1 cellular context compared by ENCODE assay signal in genomic region chr6:43916924-43917877, GRCh38.
TF ChIP-seq lines count a peak whose summit lies in the region.

No MANE protein-coding gene starts in this region.

TF ChIP-seq in HepG2, 621 proteins besides CTCF, POLR2A, EP300 and RAD21 (continued from another document and continues in another):
- TF ChIP-seq THAP8 (CRISPR knock-in tag; IDR thresholded peaks at IDR 0.05; ENCODE audit: borderline replicate concordance), result no peak; the same call in 1 of the 2 replicates
- peak; percentile 65; the same call in 1 of the 2 replicates for TF ChIP-seq ZBTB43 (CRISPR knock-in tag; conservative IDR thresholded peaks at IDR 0.05)
- TF ChIP-seq ZNF883 (CRISPR knock-in tag; IDR thresholded peaks at IDR 0.05; ENCODE audit: not compliant biosample characterization), result no peak
- no peak for TF ChIP-seq GTF3A (CRISPR knock-in tag; conservative IDR thresholded peaks at IDR 0.05)
- TF ChIP-seq THRA (CRISPR knock-in tag; IDR thresholded peaks at IDR 0.05; ENCODE audit: borderline replicate concordance), result peak; percentile 99
- TF ChIP-seq MLXIP (CRISPR knock-in tag; IDR thresholded peaks at IDR 0.05; ENCODE audit: borderline replicate concordance), result no peak
- peak; percentile 92 for TF ChIP-seq RARA (CRISPR knock-in tag; IDR thresholded peaks at IDR 0.05)
- TF ChIP-seq ZNF282 (IDR thresholded peaks at IDR 0.05; ENCODE audit: partially characterized antibody), result no peak
- TF ChIP-seq DRAP1 (CRISPR knock-in tag; IDR thresholded peaks at IDR 0.05), result peak; percentile 68
- no peak for TF ChIP-seq SMYD3 (CRISPR knock-in tag; IDR thresholded peaks at IDR 0.05)
- TF ChIP-seq ATF4 (CRISPR knock-in tag; IDR thresholded peaks at IDR 0.05), result peak in 1 of 2 experiments; percentile 84; a peak in 2 of 4 replicates
- TF ChIP-seq DZIP1 (CRISPR knock-in tag; IDR thresholded peaks at IDR 0.05), result no peak
- no peak for TF ChIP-seq ZKSCAN1 (IDR thresholded peaks at IDR 0.05; ENCODE audit: low read length)
- peak; percentile 75 for TF ChIP-seq ZNF503 (CRISPR knock-in tag; IDR thresholded peaks at IDR 0.05)
- TF ChIP-seq ZNF546 (CRISPR knock-in tag; conservative IDR thresholded peaks at IDR 0.05), result peak; percentile 69
- no peak for TF ChIP-seq ZNF652 (CRISPR knock-in tag; IDR thresholded peaks at IDR 0.05; ENCODE audit: borderline replicate concordance, low read depth)
- TF ChIP-seq IRF9 (CRISPR knock-in tag; IDR thresholded peaks at IDR 0.05; ENCODE audit: borderline replicate concordance), result peak; percentile 90; the same call in 1 of the 2 replicates
- TF ChIP-seq SRSF9 (IDR thresholded peaks at IDR 0.05; ENCODE audit: borderline replicate concordance, insufficient read depth, low read depth, low read length, poor library complexity, severe bottlenecking), result no peak
- TF ChIP-seq NFATC3 (CRISPR knock-in tag; IDR thresholded peaks at IDR 0.05), result no peak
- no peak for TF ChIP-seq TFDP1 (CRISPR knock-in tag; IDR thresholded peaks at IDR 0.05; ENCODE audit: borderline replicate concordance)
- TF ChIP-seq CREBL2 (CRISPR knock-in tag; IDR thresholded peaks at IDR 0.05; ENCODE audit: borderline replicate concordance), result no peak
- TF ChIP-seq MED8 (CRISPR knock-in tag; IDR thresholded peaks at IDR 0.05; ENCODE audit: insufficient replicate concordance), result peak; percentile 94
- no peak for TF ChIP-seq EZH2 (conservative IDR thresholded peaks at IDR 0.05; ENCODE audit: low read depth, low read length)
- TF ChIP-seq ISX (CRISPR knock-in tag; conservative IDR thresholded peaks at IDR 0.05), result no peak
- TF ChIP-seq KIAA2018 (CRISPR knock-in tag; IDR thresholded peaks at IDR 0.05; ENCODE audit: borderline replicate concordance), result peak; percentile 73; the same call in 1 of the 2 replicates
- no peak for TF ChIP-seq MLLT10 (CRISPR knock-in tag; IDR thresholded peaks at IDR 0.05)
- 0 out of 2 replicates have a peak, but pooled peaks have one; percentile 45 for TF ChIP-seq DR1 (CRISPR knock-in tag; IDR thresholded peaks at IDR 0.05)
- TF ChIP-seq ZNF713 (CRISPR knock-in tag; IDR thresholded peaks at IDR 0.05), result 0 out of 2 replicates have a peak, but pooled peaks have one; percentile 49
- 0 out of 2 replicates have a peak, but pooled peaks have one; percentile 35 for TF ChIP-seq RBAK (CRISPR knock-in tag; IDR thresholded peaks at IDR 0.05)
- TF ChIP-seq JARID2 (CRISPR knock-in tag; IDR thresholded peaks at IDR 0.05; ENCODE audit: insufficient replicate concordance), result peak; percentile 29
